ENCODE assay signal across 8 cellular contexts in the genomic region with DNA sequence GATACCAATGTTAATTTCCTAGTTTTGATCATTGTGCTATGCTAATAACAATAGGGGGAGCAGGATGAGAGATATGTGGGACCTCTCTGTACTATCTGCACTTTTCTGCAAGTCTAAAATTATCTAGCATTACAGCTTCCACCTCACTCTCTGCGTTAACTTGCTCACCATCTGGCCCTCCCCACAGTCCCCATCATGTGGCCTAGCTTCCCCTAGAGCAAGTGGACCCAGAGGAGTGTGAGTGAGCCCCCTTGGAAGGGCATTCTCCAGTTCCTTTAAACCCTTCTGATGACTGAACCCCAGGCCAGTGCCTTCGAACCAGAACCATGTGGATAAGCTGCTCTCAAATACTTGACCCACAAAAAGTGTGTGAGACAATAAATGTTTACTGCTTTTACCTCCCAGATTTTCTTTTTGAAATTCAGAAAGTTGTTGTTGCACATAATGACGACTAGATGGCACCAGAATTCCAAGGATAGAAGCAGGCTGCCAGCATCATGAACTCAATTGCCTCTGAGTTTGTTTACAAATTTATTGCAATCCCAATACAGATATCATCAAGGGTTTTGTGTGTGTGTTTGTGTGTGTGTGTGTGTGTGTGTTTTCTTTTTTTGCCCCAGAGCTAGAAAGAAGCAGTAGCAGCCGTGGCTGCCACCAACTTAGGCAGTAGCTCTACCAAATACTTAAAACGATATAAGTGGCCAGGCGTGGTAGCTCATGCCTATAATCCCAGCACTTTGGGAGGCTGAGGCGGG. TPM values are rescaled to one million over a fixed set of nuclear protein-coding genes. Genes with fewer than 3 reads are reported as not detected.
DNase-seq lines count a peak whose midpoint lies in the region; ATAC-seq and TF ChIP-seq lines count a peak whose summit lies in the region.

No MANE protein-coding gene starts in this region.

- H3K4me3 ChIP-seq in ovary, result no peak overlapping the region

- H3K9me3 ChIP-seq in ovary, result no peaks in the 10 kb centered on the region

- WGBS in ovary, 3 donors, result 17 to 22% (median 20%) methylated on average over 7 of the region's 7 CpGs

- no peaks in the 10 kb centered on the region for H3K27me3 ChIP-seq in ovary

- H3K27ac ChIP-seq in ovary, result no peak overlapping the region

- peak; percentile 55 for DNase-seq in SIG-M5 treated with dmso at 0.1 percent for 504 hours (lab: John Stamatoyannopoulos, UW; ENCODE audit: unreplicated experiment)
- DNase-seq in SIG-M5 (lab: John Stamatoyannopoulos, UW), result no peak
- peak; percentile 51 for DNase-seq in M059J (ENCODE audit: low read depth)
- DNase-seq in SK-N-DZ (ENCODE audit: low spot score), result peak; percentile 64
- peak; percentile 50 for DNase-seq in fibroblast of gingiva (ENCODE audit: low read depth)
- DNase-seq in ovary, result no peak
- DNase-seq in NCI-H524 treated with DMSO at 0.1 percent for 48 hours (lab: John Stamatoyannopoulos, UW), result no peak

- H3K4me1 ChIP-seq in ovary (ENCODE audit: insufficient read depth), result no peaks in the 10 kb centered on the region

- no peak for TF ChIP-seq EP300 in ovary (IDR thresholded peaks at IDR 0.05)

- intact Hi-C loops in ovary (cut with DNase I), result loop anchor here in 3 of 4 donors (2.0 to 10.0 kb wide), 2 partner anchors 75 to 79 kb away; a partner anchor contains a TSS

- no peak for TF ChIP-seq POLR2A in ovary (IDR thresholded peaks at IDR 0.05)

- no peak for ATAC-seq in activated CD4-positive, CD25-positive, alpha-beta regulatory T cell treated with anti-CD3 and anti-CD28 coated beads, Interleukin-2, amount 50 U/mL, for 24 hours

- peak; percentile 17 to 42 (median 30) for TF ChIP-seq CTCF in ovary (IDR thresholded peaks at IDR 0.05)

- H3K36me3 ChIP-seq in ovary, result no peaks in the 10 kb centered on the region

RNA-seq across cellular contexts. Expression of a gene that starts 49.0 kb away (rescaled TPM):
- 5.8 and 10.3 TPM in 2 replicates for total RNA-seq in M059J (2014; rRNA removed; shearing (Covaris generic))
- polyA plus RNA-seq in SK-N-DZ (2014; cell fraction: cytosol; rRNA removed), result 22.4 and 23.9 TPM in 2 replicates
- polyA plus RNA-seq in SK-N-DZ (2014; cell fraction: nucleus; rRNA removed), result 8.8 and 13.8 TPM in 2 replicates
- total RNA-seq in ovary, result 10 to 100 TPM in 5 of 7 donors, 1 to 10 TPM in 2; 5.9 to 18.7 (median 16.0) TPM
- 1 to 10 TPM; 5.4 to 9.2 TPM for polyA plus RNA-seq in ovary

RNA-seq across cellular contexts. Expression of a gene that starts 51.5 kb away (rescaled TPM):
- 5.0 and 13.4 TPM in 2 replicates for total RNA-seq in M059J (2014; rRNA removed; shearing (Covaris generic))
- 6.0 and 10.4 TPM in 2 replicates for polyA plus RNA-seq in SK-N-DZ (2014; cell fraction: cytosol; rRNA removed)
- 45.1 and 55.5 TPM in 2 replicates for polyA plus RNA-seq in SK-N-DZ (2014; cell fraction: nucleus; rRNA removed)
- total RNA-seq in ovary, result 10 to 100 TPM in 6 of 7 donors, 1 to 10 TPM in 1; 8.3 to 26.2 (median 14.6) TPM
- polyA plus RNA-seq in ovary, result 10 to 100 TPM in 1 of 2 donors, 1 to 10 TPM in 1; 1.2 to 11.3 TPM

Comparison
In these comparisons a context has a peak if more than half of its experiments do, and no peak if none do; other contexts are left out.
1. DNase-seq: peak in SIG-M5 treated with dmso at 0.1 percent for 504 hours (single experiment), M059J (single experiment), SK-N-DZ (single experiment) and fibroblast of gingiva (single experiment); none in SIG-M5 (single experiment), ovary (0 of 5) and NCI-H524 treated with DMSO at 0.1 percent for 48 hours (single experiment).